Comparison of ENCODE assay signal across 23 cellular contexts in genomic region chr6:31480574-31480973, GRCh38. TPM values are rescaled to one million over a fixed set of nuclear protein-coding genes. Genes with fewer than 3 reads are reported as not detected.
DNase-seq lines count a peak whose midpoint lies in the region; ATAC-seq, FAIRE-seq and TF ChIP-seq lines count a peak whose summit lies in the region.
"Had no signal": no experiment of that assay in that cellular context is flagged by ENCODE, and none has a peak within 500 bp of the region (broad histone marks: within the 10 kb centered on the region; RNA-seq: fewer than 3 reads in every experiment).

No MANE protein-coding gene starts in this region.

- peaks cover 13% of the 10 kb centered on the region for H3K4me1 ChIP-seq in HepG2 (ENCODE audit: insufficient read depth, low read length)
- no peaks in the 10 kb centered on the region for H3K4me1 ChIP-seq in right lobe of liver
- no peaks in the 10 kb centered on the region for H3K4me1 ChIP-seq in esophagus muscularis mucosa
- H3K4me1 ChIP-seq: BE2C, Caco-2 had no signal

- in situ Hi-C loops in HepG2 (cut with HindIII; ENCODE audit: extremely low pct_ligation_motif_present, low pct_unique_long_range_greater_than_20kb): no loop called here

- no TSS peak for BruUV-seq in HepG2 (replicated peaks; lab: Mats Ljungman, UMichigan)

- no peaks in the 10 kb centered on the region for H3K79me2 ChIP-seq in HepG2 (ENCODE audit: insufficient read depth, low read length)

- intact Hi-C loops in HepG2 (cut with micrococcal nuclease; ENCODE audit: unreplicated experiment) (no loop called here), right lobe of liver (cut with DNase I) (no loop called here), esophagus muscularis mucosa (cut with DNase I) (no loop called here), left ventricle myocardium superior (cut with micrococcal nuclease) (no loop called here)

- H3K9ac ChIP-seq in HepG2 (ENCODE audit: insufficient read depth, low read depth, low read length): no peak overlapping the region
- H3K9ac ChIP-seq: BLaER1 had no signal

- WGBS in HepG2 (ENCODE audit: low lambda C conversion rate): 34% methylated on average over 11 of the region's 11 CpGs
- 72% methylated on average over 6 of the region's 11 CpGs for WGBS in right lobe of liver (ENCODE audit: insufficient coverage, low coverage, low lambda C conversion rate, missing lambda C conversion rate)
- 89% methylated on average over 11 of the region's 11 CpGs for WGBS in esophagus muscularis mucosa

- no peak for TF ChIP-seq CTCF in HepG2 (CRISPR knock-in tag; IDR thresholded peaks at IDR 0.05)
- no peak for TF ChIP-seq CTCF in right lobe of liver (IDR thresholded peaks at IDR 0.05)
- TF ChIP-seq CTCF in esophagus muscularis mucosa (IDR thresholded peaks at IDR 0.05): no peak
- no peak for TF ChIP-seq CTCF in osteocyte (IDR thresholded peaks at IDR 0.05)

- POLR2A ChIA-PET in HepG2 (lab: Yijun Ruan, JAX): interaction anchor here (2.0 kb wide), 1 partner anchor 18 kb away, joined by 8 read pairs; no protein-coding TSS in a partner anchor

- H3K27me3 Mint-ChIP-seq in osteocyte (ENCODE audit: unreplicated experiment): no peaks in the 10 kb centered on the region
- H3K27me3 Mint-ChIP-seq: CD4-positive, alpha-beta T cell had no signal

- no peaks in the 10 kb centered on the region for H3K36me3 Mint-ChIP-seq in osteocyte (ENCODE audit: unreplicated experiment)
- H3K36me3 Mint-ChIP-seq: CD8-positive, alpha-beta T cell had no signal

- H3K36me3 ChIP-seq in HepG2 (replicated peaks in 1 of 2; ENCODE audit: control insufficient read depth in 1 of 2, insufficient read depth in 2 of 2, low read length in 2 of 2): no peaks in the 10 kb centered on the region
- H3K36me3 ChIP-seq in right lobe of liver: no peaks in the 10 kb centered on the region
- no peaks in the 10 kb centered on the region for H3K36me3 ChIP-seq in esophagus muscularis mucosa
- H3K36me3 ChIP-seq: BE2C had no signal

- TF ChIP-seq RAD21 in HepG2 (CRISPR knock-in tag; IDR thresholded peaks at IDR 0.05): no peak

- H3K27ac Mint-ChIP-seq in osteocyte (ENCODE audit: unreplicated experiment): no peak overlapping the region
- H3K27ac Mint-ChIP-seq: CD4-positive, alpha-beta T cell; CD8-positive, alpha-beta T cell had no signal

- H3K4me3 Mint-ChIP-seq in osteocyte (ENCODE audit: unreplicated experiment): no peak overlapping the region
- H3K4me3 Mint-ChIP-seq: CD4-positive, alpha-beta T cell; CD8-positive, alpha-beta T cell had no signal

- no peak overlapping the region for H3K4me3 ChIP-seq in HepG2 (replicated peaks in 1 of 3; ENCODE audit: insufficient read depth in 1 of 3, low read depth in 2 of 3, low read length in 3 of 3)
- H3K4me3 ChIP-seq in right lobe of liver: no peak overlapping the region
- H3K4me3 ChIP-seq in esophagus muscularis mucosa: no peak overlapping the region
- H3K4me3 ChIP-seq: BLaER1 had no signal

- H3K27me3 ChIP-seq in HepG2 (ENCODE audit: control insufficient read depth in 1 of 2, insufficient read depth in 2 of 2, low read length in 2 of 2) (peaks cover 5 to 44% of the 10 kb centered on the region in 2 experiments; a peak in 4 of 5 replicates), right lobe of liver (no peaks in the 10 kb centered on the region), esophagus muscularis mucosa (peaks cover 0 to 17% (median 2%) of the 10 kb centered on the region in 4 donors)
- H3K27me3 ChIP-seq: BLaER1 had no signal

- peaks cover 12% of the 10 kb centered on the region for H3K4me1 Mint-ChIP-seq in osteocyte (ENCODE audit: unreplicated experiment)

- H3K9me3 Mint-ChIP-seq in osteocyte (ENCODE audit: unreplicated experiment): no peaks in the 10 kb centered on the region
- H3K9me3 Mint-ChIP-seq: CD4-positive, alpha-beta T cell; CD8-positive, alpha-beta T cell had no signal

- H3K4me2 ChIP-seq in HepG2 (ENCODE audit: low read depth, low read length): no peak overlapping the region
- H3K4me2 ChIP-seq: BLaER1 had no signal

- no peak for DNase-seq in HepG2 (ENCODE audit: low spot score)
- DNase-seq in right lobe of liver: no peak
- DNase-seq in esophagus muscularis mucosa (ENCODE audit: extremely low spot score): peak; percentile 64
- DNase-seq in osteocyte (ENCODE audit: extremely low spot score, unreplicated experiment): peak; percentile 49
- DNase-seq in left ventricle myocardium superior: no peak
- no peak for DNase-seq in NCI-H526 (lab: John Stamatoyannopoulos, UW)
- DNase-seq in central memory CD4-positive, alpha-beta T cell: no peak
- DNase-seq: 8988T; ACHN; BE2C; C1 segment of cervical spinal cord; Caco-2; Calu3; CD4-positive, alpha-beta T cell; CD8-positive, alpha-beta T cell; GF-D8 had no signal

- no peaks in the 10 kb centered on the region for H3K9me3 ChIP-seq in HepG2 (ENCODE audit: low read length)
- no peaks in the 10 kb centered on the region for H3K9me3 ChIP-seq in right lobe of liver
- H3K9me3 ChIP-seq in esophagus muscularis mucosa: no peaks in the 10 kb centered on the region
- H3K9me3 ChIP-seq: BE2C, BLaER1, Caco-2 had no signal

- H2AFZ ChIP-seq in HepG2 (ENCODE audit: low read length): no peak overlapping the region

- no peak for FAIRE-seq in HepG2 (lab: Jason Lieb, UNC)
- FAIRE-seq: A204.1, D721Med, G401.6, GM12891 had no signal

- no peak for TF ChIP-seq POLR2A in HepG2 (IDR thresholded peaks at IDR 0.05; ENCODE audit: insufficient read depth in 1 of 2, low read depth in 2 of 2, low read length in 2 of 2)
- TF ChIP-seq POLR2A in right lobe of liver (IDR thresholded peaks at IDR 0.05): no peak
- no peak for TF ChIP-seq POLR2A in esophagus muscularis mucosa (IDR thresholded peaks at IDR 0.05; ENCODE audit: low read depth)

- CTCF ChIA-PET in HepG2 (lab: Yijun Ruan, JAX; ENCODE audit: low intra/inter-chr PET ratio, low total read pairs): no interaction called here

- H4K20me1 ChIP-seq in HepG2 (ENCODE audit: insufficient read depth, low read length): no peaks in the 10 kb centered on the region
- H4K20me1 ChIP-seq: BLaER1 had no signal

- ATAC-seq in HepG2: no peak
- ATAC-seq in right lobe of liver: no peak
- no peak for ATAC-seq in left ventricle myocardium superior
- ATAC-seq: CD8-positive, alpha-beta T cell had no signal

- TF ChIP-seq EP300 in HepG2 (IDR thresholded peaks at IDR 0.05; ENCODE audit: low read depth in 2 of 2, low read length in 2 of 2): no peak
- no peak for TF ChIP-seq EP300 in HepG2 (CRISPR knock-in tag; IDR thresholded peaks at IDR 0.05; ENCODE audit: borderline replicate concordance)
- no peak for TF ChIP-seq EP300 in esophagus muscularis mucosa (IDR thresholded peaks at IDR 0.05)

- H3K27ac ChIP-seq in HepG2 (ENCODE audit: extremely low read length, insufficient read depth, low read length) (no peak overlapping the region), right lobe of liver (no peak overlapping the region), esophagus muscularis mucosa (replicated peaks in 1 of 4) (no peak overlapping the region)
- H3K27ac ChIP-seq: BLaER1 had no signal

RNA-seq across cellular contexts. Expression of gene MICB, which starts 17.4 kb away (rescaled TPM):
- 9.0 and 12.5 TPM in 2 replicates for total RNA-seq in HepG2 (2016; rRNA removed; fragmentation: Illumina TruSeq; extraction: Trizol)
- 2.6 and 3.2 TPM in 2 replicates for total RNA-seq in HepG2 (2016; cell fraction: cytosol; rRNA removed; fragmentation: Illumina TruSeq; extraction: Trizol; ENCODE audit: low read depth)
- 9.5 and 13.1 TPM in 2 replicates for total RNA-seq in HepG2 (2016; cell fraction: insoluble cytoplasmic fraction; rRNA removed; fragmentation: Illumina TruSeq; extraction: Trizol)
- total RNA-seq in HepG2 (2016; cell fraction: membrane; rRNA removed; fragmentation: Illumina TruSeq; extraction: Trizol): 6.9 TPM in 2 replicates
- 11.1 and 13.6 TPM in 2 replicates for total RNA-seq in HepG2 (2016; cell fraction: nucleus; rRNA removed; fragmentation: Illumina TruSeq; extraction: Trizol)
- polyA plus RNA-seq in HepG2 (2011; rRNA removed): 12.8 and 15.4 TPM in 2 replicates
- polyA plus RNA-seq in HepG2 (2011; cell fraction: cytosol; rRNA removed): 12.4 and 15.7 TPM in 2 replicates
- 5.2 and 6.2 TPM in 2 replicates for polyA plus RNA-seq in HepG2 (2011; cell fraction: nucleus; rRNA removed)
- 7.7 and 11.6 TPM in 2 replicates for polyA plus RNA-seq in HepG2 (2012)
- polyA plus RNA-seq in HepG2 (2016; cell fraction: cytosol; fragmentation: Illumina TruSeq; extraction: Trizol; ENCODE audit: low read depth): 2.0 and 2.2 TPM in 2 replicates
- 9.0 and 9.7 TPM in 2 replicates for polyA plus RNA-seq in HepG2 (2016; cell fraction: insoluble cytoplasmic fraction; fragmentation: Illumina TruSeq; extraction: Trizol; ENCODE audit: low read depth)
- 4.3 and 4.8 TPM in 2 replicates for polyA plus RNA-seq in HepG2 (2016; cell fraction: membrane; fragmentation: Illumina TruSeq; extraction: Trizol; ENCODE audit: low read depth)
- 18.1 and 19.7 TPM in 2 replicates for polyA plus RNA-seq in HepG2 (2016; cell fraction: nucleus; fragmentation: Illumina TruSeq; extraction: Trizol; ENCODE audit: insufficient read depth, low read depth)
- 21.6 and 48.3 TPM in 2 replicates for polyA minus RNA-seq in HepG2 (2011; rRNA and poly(A)+ RNA removed; ENCODE audit: low replicate concordance)
- polyA minus RNA-seq in HepG2 (2011; cell fraction: cytosol; rRNA and poly(A)+ RNA removed): 9.7 and 10.3 TPM in 2 replicates
- 4.5 and 4.6 TPM in 2 replicates for polyA minus RNA-seq in HepG2 (2011; cell fraction: nucleus; rRNA and poly(A)+ RNA removed)
- total RNA-seq in right lobe of liver: 1 to 10 TPM in 4 of 6 experiments, under 1 TPM in 2; 0.48 to 2.0 (median 1.2) TPM
- total RNA-seq in esophagus muscularis mucosa: 1 to 10 TPM in 2 of 4 donors, under 1 TPM in 2; 0.46 to 2.9 (median 1.7) TPM
- total RNA-seq in osteocyte: 12.1 and 13.8 TPM in 2 replicates
- 1.7 TPM for total RNA-seq in left ventricle myocardium superior

RNA-seq across cellular contexts. Expression of gene MCCD1, which starts 48.2 kb away (rescaled TPM):
- 0.15 and 0.36 TPM in 2 replicates for total RNA-seq in HepG2 (2016; rRNA removed; fragmentation: Illumina TruSeq; extraction: Trizol)
- 0.26 TPM in 1 of 2 replicates, not detected in the other for total RNA-seq in HepG2 (2016; cell fraction: cytosol; rRNA removed; fragmentation: Illumina TruSeq; extraction: Trizol; ENCODE audit: low read depth)
- 0.19 TPM in 1 of 2 replicates, not detected in the other for total RNA-seq in HepG2 (2016; cell fraction: insoluble cytoplasmic fraction; rRNA removed; fragmentation: Illumina TruSeq; extraction: Trizol)
- 0.19 and 0.38 TPM in 2 replicates for total RNA-seq in HepG2 (2016; cell fraction: membrane; rRNA removed; fragmentation: Illumina TruSeq; extraction: Trizol)
- total RNA-seq in HepG2 (2016; cell fraction: nucleus; rRNA removed; fragmentation: Illumina TruSeq; extraction: Trizol): 0.43 TPM in 1 of 2 replicates, not detected in the other
- polyA plus RNA-seq in HepG2 (2011; rRNA removed): 0.09 TPM in 1 of 2 replicates, not detected in the other
- polyA plus RNA-seq in HepG2 (2011; cell fraction: cytosol; rRNA removed): 0.06 and 0.09 TPM in 2 replicates
- polyA plus RNA-seq in HepG2 (2011; cell fraction: nucleus; rRNA removed): not detected in 2 replicates
- 0.25 and 0.28 TPM in 2 replicates for polyA plus RNA-seq in HepG2 (2012)
- 0.18 and 0.33 TPM in 2 replicates for polyA plus RNA-seq in HepG2 (2016; cell fraction: cytosol; fragmentation: Illumina TruSeq; extraction: Trizol; ENCODE audit: low read depth)
- 0.26 TPM in 1 of 2 replicates, not detected in the other for polyA plus RNA-seq in HepG2 (2016; cell fraction: insoluble cytoplasmic fraction; fragmentation: Illumina TruSeq; extraction: Trizol; ENCODE audit: low read depth)
- 0.21 and 0.24 TPM in 2 replicates for polyA plus RNA-seq in HepG2 (2016; cell fraction: membrane; fragmentation: Illumina TruSeq; extraction: Trizol; ENCODE audit: low read depth)
- polyA plus RNA-seq in HepG2 (2016; cell fraction: nucleus; fragmentation: Illumina TruSeq; extraction: Trizol; ENCODE audit: insufficient read depth, low read depth): 0.53 and 0.71 TPM in 2 replicates
- 0.48 TPM in 1 of 2 replicates, not detected in the other for polyA minus RNA-seq in HepG2 (2011; rRNA and poly(A)+ RNA removed; ENCODE audit: low replicate concordance)
- not detected in 2 replicates for polyA minus RNA-seq in HepG2 (2011; cell fraction: cytosol; rRNA and poly(A)+ RNA removed)
- polyA minus RNA-seq in HepG2 (2011; cell fraction: nucleus; rRNA and poly(A)+ RNA removed): not detected in 2 replicates
- not detected for total RNA-seq in right lobe of liver
- not detected for total RNA-seq in esophagus muscularis mucosa
- not detected in 2 replicates for total RNA-seq in osteocyte
- not detected for total RNA-seq in left ventricle myocardium superior
- total RNA-seq: A673; Caco-2; Calu3; CD4-positive, alpha-beta T cell; CD8-positive, alpha-beta T cell had no signal
- polyA plus RNA-seq: AG04450 had no signal

Comparison
In these comparisons a context has a peak if more than half of its experiments do, and no peak if none do; other contexts are left out.
1. DNase-seq: peak in esophagus muscularis mucosa (single experiment) and osteocyte (single experiment); none in HepG2 (single experiment), right lobe of liver (0 of 3), left ventricle myocardium superior (single experiment), NCI-H526 (0 of 2) and central memory CD4-positive, alpha-beta T cell (single experiment).